In genomic region chr13:21837288-21837687, GRCh38 we compare ENCODE assay signal across 21 cellular contexts.
DNase-seq lines count a peak whose midpoint lies in the region; ATAC-seq, FAIRE-seq and TF ChIP-seq lines count a peak whose summit lies in the region.
"Had no signal": no experiment of that assay in that cellular context is flagged by ENCODE, and none has a peak within 500 bp of the region (broad histone marks: within the 10 kb centered on the region; RNA-seq: fewer than 3 reads in every experiment).

No MANE protein-coding gene starts in this region.

- whole genome bisulfite sequencing in SK-N-SH (ENCODE audit: low lambda C conversion rate), result 9% methylated on average over 3 of the region's 3 CpGs
- no CpG with 5 or more reads among the region's 3 CpGs for WGBS in mesenchymal stem cell
- WGBS in trophoblast cell (ENCODE audit: extremely low coverage, insufficient coverage, insufficient read length), result no CpG with 5 or more reads among the region's 3 CpGs

- no peaks in the 10 kb centered on the region for H3K79me1 ChIP-seq in mesenchymal stem cell (replicated peaks; ENCODE audit: low read length, poor library complexity, severe bottlenecking)
- no peaks in the 10 kb centered on the region for H3K79me1 ChIP-seq in trophoblast cell (ENCODE audit: low read length)

- H2BK15ac ChIP-seq in mesenchymal stem cell (ENCODE audit: low read depth, poor library complexity, severe bottlenecking), result no peak overlapping the region

- no peak overlapping the region for H4K91ac ChIP-seq in mesenchymal stem cell (ENCODE audit: low read length)
- H4K91ac ChIP-seq in trophoblast cell (ENCODE audit: low read depth, low read length), result peak overlapping the region; percentile 11

- ATAC-seq in SK-N-SH treated with all-trans-retinoic acid at 6 μM for 48 hours, result no peak
- ATAC-seq: HCT116 had no signal

- no peak overlapping the region for H3K27ac ChIP-seq in SK-N-SH (ENCODE audit: low read depth in 2 of 2, low read length in 1 of 2)
- H3K27ac ChIP-seq in mesenchymal stem cell (ENCODE audit: low read length, poor library complexity, severe bottlenecking), result no peak overlapping the region
- no peak overlapping the region for H3K27ac ChIP-seq in trophoblast cell (ENCODE audit: low read depth, low read length)
- H3K27ac ChIP-seq: 22Rv1, BLaER1, KMS-11 had no signal

- H4K20me1 ChIP-seq in SK-N-SH (ENCODE audit: insufficient read depth), result no peaks in the 10 kb centered on the region
- H4K20me1 ChIP-seq: BLaER1 had no signal

- no peak for TF ChIP-seq RAD21 in SK-N-SH (IDR thresholded peaks at IDR 0.05; ENCODE audit: low read length)

- H2AK5ac ChIP-seq in mesenchymal stem cell (ENCODE audit: low read length, severe bottlenecking), result peak overlapping the region; percentile 64
- H2AK5ac ChIP-seq in trophoblast cell (ENCODE audit: low read length), result no peak overlapping the region

- no peak overlapping the region for H4K12ac ChIP-seq in trophoblast cell (ENCODE audit: low read depth, low read length)

- no peak for FAIRE-seq in RCC 7860 (lab: Jason Lieb, UNC)
- FAIRE-seq: GM12891 had no signal

- H2AFZ ChIP-seq in SK-N-SH (ENCODE audit: low read depth) (0 out of 2 replicates have a peak overlapping the region, but pooled peaks have one; percentile 22), mesenchymal stem cell (ENCODE audit: low read depth, low read length) (no peak overlapping the region), trophoblast cell (ENCODE audit: insufficient read depth, low read length, poor library complexity) (no peak overlapping the region)

- POLR2A ChIA-PET in SK-N-SH (lab: Yijun Ruan, JAX), result no interaction called here

- no peak overlapping the region for H3K4ac ChIP-seq in mesenchymal stem cell (ENCODE audit: low read depth in 1 of 2, low read length in 2 of 2)
- no peak overlapping the region for H3K4ac ChIP-seq in trophoblast cell (ENCODE audit: low read depth, low read length)

- H3K14ac ChIP-seq in mesenchymal stem cell (ENCODE audit: low read length in 2 of 2), result no peak overlapping the region
- no peak overlapping the region for H3K14ac ChIP-seq in trophoblast cell (ENCODE audit: low read length)

- no peak overlapping the region for H3K27ac Mint-ChIP-seq in chondrocyte (ENCODE audit: unreplicated experiment)
- H3K27ac Mint-ChIP-seq: CD4-positive, alpha-beta T cell had no signal

- CTCF ChIA-PET in SK-N-SH (lab: Yijun Ruan, JAX), result interaction anchor here (1.5 kb wide), 1 partner anchor 8 kb away, joined by 5 read pairs; no protein-coding TSS in a partner anchor

- no peak overlapping the region for H4K8ac ChIP-seq in mesenchymal stem cell (ENCODE audit: low read length)
- H4K8ac ChIP-seq in trophoblast cell (ENCODE audit: low read depth, low read length), result no peak overlapping the region

- H3K36me3 ChIP-seq in SK-N-SH (replicated peaks in 1 of 2; ENCODE audit: control insufficient read depth in 1 of 2, insufficient read depth in 2 of 2, low read length in 1 of 2), result no peaks in the 10 kb centered on the region
- H3K36me3 ChIP-seq in mesenchymal stem cell (ENCODE audit: control insufficient read depth in 1 of 2, insufficient read depth in 2 of 2, low read depth in 1 of 2, low read length in 2 of 2), result no peaks in the 10 kb centered on the region
- H3K36me3 ChIP-seq in trophoblast cell (ENCODE audit: control insufficient read depth in 1 of 2, insufficient read depth in 2 of 2, low read length in 2 of 2), result no peaks in the 10 kb centered on the region
- H3K36me3 ChIP-seq: BLaER1 had no signal

- H3K4me1 ChIP-seq in SK-N-SH (ENCODE audit: control insufficient read depth in 1 of 2, insufficient read depth in 2 of 2, low read depth in 1 of 2, low read length in 1 of 2), result no peaks in the 10 kb centered on the region; a peak in 1 of 4 replicates
- H3K4me1 ChIP-seq in mesenchymal stem cell (ENCODE audit: control insufficient read depth, insufficient read depth, low read depth, low read length), result peaks cover 1% of the 10 kb centered on the region
- peaks cover 5 to 6% of the 10 kb centered on the region in 2 experiments for H3K4me1 ChIP-seq in trophoblast cell (ENCODE audit: control insufficient read depth in 1 of 2, insufficient read depth in 2 of 2, low read length in 2 of 2)

- no peak for TF ChIP-seq EP300 in SK-N-SH (IDR thresholded peaks at IDR 0.05; ENCODE audit: borderline replicate concordance in 1 of 2, low read depth in 1 of 2, low read length in 1 of 2)

- H3K23ac ChIP-seq in mesenchymal stem cell (ENCODE audit: low read length in 2 of 2) (no peak overlapping the region), trophoblast cell (ENCODE audit: low read length) (no peak overlapping the region)

- peaks cover 2% of the 10 kb centered on the region for H3K9me3 Mint-ChIP-seq in chondrocyte (ENCODE audit: low read depth)
- H3K9me3 Mint-ChIP-seq: CD4-positive, alpha-beta T cell had no signal

- H3K79me2 ChIP-seq in SK-N-SH (ENCODE audit: insufficient read depth) (no peaks in the 10 kb centered on the region), trophoblast cell (ENCODE audit: control insufficient read depth, insufficient read depth, low read length, poor library complexity) (no peaks in the 10 kb centered on the region)

- H3K9ac ChIP-seq in SK-N-SH, result no peak overlapping the region
- H3K9ac ChIP-seq in mesenchymal stem cell (ENCODE audit: low read length), result no peak overlapping the region
- no peak overlapping the region for H3K9ac ChIP-seq in trophoblast cell (ENCODE audit: low read length)
- H3K9ac ChIP-seq: BLaER1, KMS-11 had no signal

- no peak overlapping the region for H2BK120ac ChIP-seq in mesenchymal stem cell (ENCODE audit: low read depth, low read length)
- H2BK120ac ChIP-seq in trophoblast cell (ENCODE audit: insufficient read depth, low read length, poor library complexity), result no peak overlapping the region

- H3K4me3 Mint-ChIP-seq in chondrocyte (ENCODE audit: unreplicated experiment), result no peak overlapping the region
- H3K4me3 Mint-ChIP-seq: CD4-positive, alpha-beta T cell had no signal

- no peaks in the 10 kb centered on the region for H3K27me3 Mint-ChIP-seq in chondrocyte (ENCODE audit: low read depth)
- H3K27me3 Mint-ChIP-seq: CD4-positive, alpha-beta T cell had no signal

- TF ChIP-seq CTCF in SK-N-SH (IDR thresholded peaks at IDR 0.05) (no peak), chondrocyte (IDR thresholded peaks at IDR 0.05) (no peak)

- H3K9me3 ChIP-seq in SK-N-SH (no peaks in the 10 kb centered on the region), mesenchymal stem cell (ENCODE audit: control insufficient read depth, low read length) (no peaks in the 10 kb centered on the region), trophoblast cell (ENCODE audit: insufficient read depth, low read depth, low read length) (no peaks in the 10 kb centered on the region)

- H3K4me3 ChIP-seq in SK-N-SH (ENCODE audit: low read depth in 2 of 2, low read length in 1 of 2) (no peak overlapping the region), mesenchymal stem cell (ENCODE audit: insufficient read depth in 1 of 2, low read depth in 1 of 2, low read length in 2 of 2) (no peak overlapping the region), trophoblast cell (ENCODE audit: low read depth, low read length) (no peak overlapping the region)
- H3K4me3 ChIP-seq: BLaER1 had no signal

- no peaks in the 10 kb centered on the region for H3K9me2 ChIP-seq in SK-N-SH

- H3F3A ChIP-seq in SK-N-SH (replicated peaks; ENCODE audit: insufficient read depth), result no peaks in the 10 kb centered on the region

- H3K36me3 Mint-ChIP-seq in chondrocyte (ENCODE audit: low read depth), result no peaks in the 10 kb centered on the region

- H3K18ac ChIP-seq in mesenchymal stem cell (ENCODE audit: low read depth in 1 of 2, low read length in 2 of 2) (no peak overlapping the region), trophoblast cell (ENCODE audit: low read length) (no peak overlapping the region)

- H2BK12ac ChIP-seq in mesenchymal stem cell (ENCODE audit: low read length in 2 of 2) (no peak overlapping the region), trophoblast cell (ENCODE audit: low read length) (no peak overlapping the region)

- peaks cover 10% of the 10 kb centered on the region for H3K4me1 Mint-ChIP-seq in chondrocyte (ENCODE audit: low read depth)

- H3K4me2 ChIP-seq in SK-N-SH, result no peak overlapping the region
- no peak overlapping the region for H3K4me2 ChIP-seq in mesenchymal stem cell (ENCODE audit: low read length, poor library complexity, severe bottlenecking)
- no peak overlapping the region for H3K4me2 ChIP-seq in trophoblast cell (ENCODE audit: low read length)
- H3K4me2 ChIP-seq: BLaER1, KMS-11 had no signal

- no peaks in the 10 kb centered on the region for H3K27me3 ChIP-seq in SK-N-SH (ENCODE audit: insufficient read depth)
- no peaks in the 10 kb centered on the region for H3K27me3 ChIP-seq in mesenchymal stem cell (ENCODE audit: control insufficient read depth in 1 of 2, insufficient read depth in 1 of 2, low read length in 2 of 2)
- no peaks in the 10 kb centered on the region for H3K27me3 ChIP-seq in trophoblast cell (ENCODE audit: insufficient read depth, low read length)
- H3K27me3 ChIP-seq: BLaER1 had no signal

- H2BK5ac ChIP-seq in mesenchymal stem cell (ENCODE audit: low read depth, low read length, poor library complexity, severe bottlenecking) (no peak overlapping the region), trophoblast cell (ENCODE audit: low read depth, low read length, poor library complexity) (no peak overlapping the region)

- DNase-seq in SK-N-SH (no peak), mesenchymal stem cell (no peak), trophoblast cell (no peak), chondrocyte (ENCODE audit: low spot score) (no peak), RCC 7860 (ENCODE audit: low spot score) (no peak), NCI-H2081 treated with DMSO at 0.1 percent for 48 hours (lab: John Stamatoyannopoulos, UW) (no peak)
- DNase-seq in stimulated activated naive CD4-positive, alpha-beta T cell (lab: John Stamatoyannopoulos, UW), result no peak
- DNase-seq: ACHN; CD4-positive, alpha-beta T cell; DND-41; GOT3; NCI-H1436 treated with DMSO at 0.1 percent for 48 hours; NCI-H1930; NCI-H510A treated with DMSO at 0.1 percent for 48 hours; SIG-M5 had no signal

TF ChIP-seq in SK-N-SH treated with all-trans-retinoic acid at 6 μM for 48 hours, 23 proteins besides CTCF, POLR2A, EP300 and RAD21 (continues in another document):
- TF ChIP-seq CREB5 (CRISPR knock-in tag; IDR thresholded peaks at IDR 0.05; ENCODE audit: low read depth) (no peak), OSR1 (CRISPR knock-in tag; IDR thresholded peaks at IDR 0.05) (no peak), ARNTL (CRISPR knock-in tag; IDR thresholded peaks at IDR 0.05; ENCODE audit: borderline replicate concordance, low read depth) (no peak), ISL1 (CRISPR knock-in tag; IDR thresholded peaks at IDR 0.05) (no peak), ZC3H10 (CRISPR knock-in tag; IDR thresholded peaks at IDR 0.05) (no peak)
